In the genomic region with DNA sequence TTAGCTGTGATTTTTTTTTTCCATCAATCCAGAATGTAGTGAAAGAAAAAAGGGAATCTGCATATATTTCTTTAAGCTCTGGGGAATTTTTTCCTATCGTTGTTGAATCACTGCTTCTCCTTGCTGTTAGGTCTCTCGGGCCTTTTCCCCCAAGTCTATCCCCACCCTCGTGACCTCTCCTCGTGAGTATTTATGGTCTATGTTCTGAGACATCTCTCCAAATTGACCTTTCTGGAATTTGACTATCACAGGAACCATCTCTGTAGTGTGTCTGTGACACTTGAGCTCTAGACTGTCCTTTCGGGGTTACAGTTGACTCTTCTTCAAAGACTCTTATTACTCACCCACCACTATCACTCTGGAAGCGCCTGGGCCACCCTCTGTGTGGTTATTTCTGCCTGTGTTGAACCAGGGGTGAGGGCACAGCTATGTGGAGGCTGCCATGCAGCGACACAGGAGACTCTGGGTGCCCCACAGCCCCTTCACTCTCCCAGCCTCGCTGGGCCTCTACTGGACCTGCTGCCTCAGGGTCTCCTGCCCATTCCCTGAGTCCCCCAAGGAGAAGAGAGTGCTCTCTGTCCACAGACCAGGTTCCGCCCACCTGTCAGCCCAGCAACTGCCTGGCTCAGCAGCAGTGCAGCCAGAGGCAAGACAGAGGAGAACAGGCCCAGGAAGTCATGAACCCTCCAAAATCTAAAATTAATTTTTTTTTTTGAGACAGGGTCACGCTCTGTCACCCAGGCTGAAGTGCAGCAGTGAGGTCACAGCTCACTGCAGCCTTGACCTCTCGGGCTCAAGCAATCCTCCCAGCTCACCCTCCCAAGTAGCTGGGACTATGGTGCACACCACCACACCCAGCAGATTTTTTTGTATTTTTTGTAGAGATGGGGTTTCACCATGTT, we compare ENCODE assay signal across 13 cellular contexts. TPM values are rescaled to one million over a fixed set of nuclear protein-coding genes. Genes with fewer than 3 reads are reported as not detected.
DNase-seq lines count a peak whose midpoint lies in the region; ATAC-seq and FAIRE-seq lines count a peak whose summit lies in the region.
"Had no signal": no experiment of that assay in that cellular context is flagged by ENCODE, and none has a peak within 500 bp of the region (broad histone marks: within the 10 kb centered on the region; RNA-seq: fewer than 3 reads in every experiment).

No MANE protein-coding gene starts in this region.

- H3K4me1 ChIP-seq in small intestine (ENCODE audit: control insufficient read depth in 2 of 2, insufficient read depth in 1 of 2, low read depth in 1 of 2, low read length in 1 of 2): no peaks in the 10 kb centered on the region
- H3K4me1 ChIP-seq: adrenal gland had no signal

- DNase-seq in myocyte (ENCODE audit: low read depth) (peak; percentile 39), mesenteric fat pad (ENCODE audit: low spot score) (no peak), small intestine (no peak), HK-2 (ENCODE audit: unreplicated experiment) (no peak)
- no peak for DNase-seq in activated CD8-positive, alpha-beta memory T cell treated with anti-CD3 and anti-CD28 coated beads for 24 hours
- DNase-seq: adrenal gland, DMS53, mesenchymal stem cell, PC-3 had no signal

- no peak overlapping the region for H3K27ac ChIP-seq in small intestine (ENCODE audit: low read depth in 1 of 2, low read length in 1 of 2)
- H3K27ac ChIP-seq: adrenal gland had no signal

- no peak for FAIRE-seq in small intestine (lab: Jason Lieb, UNC)
- FAIRE-seq: GM19239 had no signal

- no peaks in the 10 kb centered on the region for H3K36me3 ChIP-seq in small intestine (ENCODE audit: control insufficient read depth in 2 of 2, insufficient read depth in 2 of 2, low read length in 2 of 2)
- H3K36me3 ChIP-seq: adrenal gland had no signal

- H3K9me3 ChIP-seq in small intestine (ENCODE audit: control insufficient read depth, low read depth): no peaks in the 10 kb centered on the region
- H3K9me3 ChIP-seq: adrenal gland had no signal

- no peaks in the 10 kb centered on the region for H3K27me3 ChIP-seq in small intestine (ENCODE audit: control insufficient read depth in 2 of 2, insufficient read depth in 2 of 2, low read length in 2 of 2)
- H3K27me3 ChIP-seq: adrenal gland had no signal

- WGBS in small intestine, 3 donors: 92 to 95% (median 94%) methylated on average over 10 to 11 of the region's 11 CpGs

- ATAC-seq in GM18519 (IDR thresholded peaks at IDR 0.05; ENCODE audit: low FRiP score, unreplicated experiment): peak; percentile 58
- ATAC-seq in GM21390 (IDR thresholded peaks at IDR 0.05; ENCODE audit: unreplicated experiment): peak; percentile 75
- peak; percentile 43 for ATAC-seq in HG03280 (IDR thresholded peaks at IDR 0.05; ENCODE audit: unreplicated experiment)

- H3K4me3 ChIP-seq in small intestine (ENCODE audit: low read depth in 1 of 2, low read length in 2 of 2): no peak overlapping the region
- H3K4me3 ChIP-seq: adrenal gland had no signal

RNA-seq across cellular contexts. Expression of a gene that starts 45.7 kb away (rescaled TPM):
- total RNA-seq in myocyte (0.16 and 0.24 TPM in 2 replicates), mesenteric fat pad (2.6 TPM)
- polyA plus RNA-seq in myocyte (2012): 0.01 TPM
- 1 to 10 TPM; 1.6 to 5.9 (median 2.0) TPM for polyA plus RNA-seq in small intestine
